In the genomic region with DNA sequence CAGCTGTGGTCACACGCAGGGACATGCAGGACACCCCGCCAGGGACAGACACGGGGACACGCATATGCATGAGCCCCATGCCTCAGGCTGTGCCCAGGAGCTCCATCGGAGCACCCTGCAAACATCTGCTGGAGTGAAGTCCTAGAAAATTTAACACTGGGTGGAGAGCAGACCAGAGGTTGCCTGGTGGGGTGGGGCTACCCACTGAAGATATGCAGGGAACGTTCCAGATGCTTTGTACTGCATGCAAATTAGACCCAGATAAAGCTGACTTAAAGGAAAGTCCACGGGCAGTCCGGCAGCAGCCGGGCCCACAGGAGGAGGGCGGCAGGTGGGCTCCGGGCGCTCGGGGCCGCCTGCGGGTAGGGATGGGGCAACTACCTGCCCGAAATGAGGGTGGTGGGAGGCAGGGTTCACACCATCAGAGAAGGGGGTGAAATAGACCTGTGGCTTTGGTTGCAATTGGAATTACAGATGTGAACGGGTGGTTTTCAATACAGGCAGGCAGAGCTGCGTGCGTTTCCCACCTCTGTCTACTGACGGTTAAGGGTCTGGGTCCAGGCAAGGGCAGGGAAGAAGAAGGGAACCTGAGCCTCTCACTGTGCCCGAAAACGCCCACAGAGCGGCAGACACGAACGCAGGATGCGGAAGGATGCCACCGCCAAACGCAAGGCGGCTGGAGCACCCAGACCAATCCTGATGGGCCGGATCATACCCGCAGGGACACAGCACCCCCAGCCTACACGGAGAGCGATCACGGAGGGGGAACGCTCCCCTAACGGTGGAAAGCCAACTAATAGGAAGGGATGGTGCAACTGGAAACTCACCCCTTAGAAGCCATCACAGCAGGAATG, we compare ENCODE assay signal across 24 cellular contexts. TPM values are rescaled to one million over a fixed set of nuclear protein-coding genes. Genes with fewer than 3 reads are reported as not detected.
DNase-seq lines count a peak whose midpoint lies in the region; TF ChIP-seq lines count a peak whose summit lies in the region.
"Had no signal": no experiment of that assay in that cellular context is flagged by ENCODE, and none has a peak within 500 bp of the region (broad histone marks: within the 10 kb centered on the region; RNA-seq: fewer than 3 reads in every experiment).

No MANE protein-coding gene starts in this region.

- H3K9me3 ChIP-seq in SK-N-SH (no peaks in the 10 kb centered on the region), endodermal cell (ENCODE audit: control insufficient read depth, low read length) (no peaks in the 10 kb centered on the region), osteoblast (ENCODE audit: low read depth, low read length) (no peaks in the 10 kb centered on the region), HAP-1 (no peaks in the 10 kb centered on the region)

- H3K9me3 Mint-ChIP-seq in endodermal cell: peaks cover 10% of the 10 kb centered on the region

- no peak overlapping the region for H3K27ac Mint-ChIP-seq in endodermal cell

- in situ Hi-C loops in HAP-1 (cut with MboI; ENCODE audit: low sequenced_read_pairs): no loop called here

- CTCF ChIA-PET in SK-N-SH (lab: Yijun Ruan, JAX): interaction anchor here (0.7 to 3.6 kb wide), 5 partner anchors 23 to 631 kb away, joined by 3 to 34 read pairs (median 3); no protein-coding TSS in a partner anchor

- H3K27ac ChIP-seq in SK-N-SH (ENCODE audit: low read depth in 2 of 2, low read length in 1 of 2) (no peak overlapping the region), endodermal cell (ENCODE audit: low read depth, low read length) (no peak overlapping the region), osteoblast (ENCODE audit: low read depth, low read length) (no peak overlapping the region)
- H3K27ac ChIP-seq: 22Rv1, GM23248, RWPE1, SK-N-MC had no signal

- no peak overlapping the region for H2AFZ ChIP-seq in SK-N-SH (ENCODE audit: low read depth)
- H2AFZ ChIP-seq in osteoblast (ENCODE audit: low read length): no peak overlapping the region
- H2AFZ ChIP-seq: GM23248 had no signal

- no peaks in the 10 kb centered on the region for H3K27me3 Mint-ChIP-seq in endodermal cell (ENCODE audit: insufficient read depth)

- no peak overlapping the region for H3K4me3 Mint-ChIP-seq in endodermal cell

- H3K4me3 ChIP-seq in SK-N-SH (ENCODE audit: low read depth in 2 of 2, low read length in 1 of 2) (peak overlapping the region in 1 of 2 experiments; percentile 27; a peak in 1 of 4 replicates), endodermal cell (ENCODE audit: low read length) (no peak overlapping the region), osteoblast (ENCODE audit: insufficient read depth, low read length) (no peak overlapping the region), HAP-1 (no peak overlapping the region)
- H3K4me3 ChIP-seq: GM23248, SK-N-MC had no signal

- WGBS in SK-N-SH (ENCODE audit: low lambda C conversion rate): 14% methylated on average over 16 of the region's 36 CpGs
- 93% methylated on average over 25 to 36 of the region's 36 CpGs for WGBS in endodermal cell (ENCODE audit: insufficient coverage in 1 of 2, insufficient read length in 1 of 2), 2 experiments

- no peaks in the 10 kb centered on the region for H3K36me3 ChIP-seq in SK-N-SH (replicated peaks in 1 of 2; ENCODE audit: control insufficient read depth in 1 of 2, insufficient read depth in 2 of 2, low read length in 1 of 2)
- H3K36me3 ChIP-seq in endodermal cell (ENCODE audit: control insufficient read depth, insufficient read depth, low read length): no peaks in the 10 kb centered on the region
- H3K36me3 ChIP-seq in osteoblast (ENCODE audit: insufficient read depth, low read length): no peaks in the 10 kb centered on the region
- H3K36me3 ChIP-seq in HAP-1 (replicated peaks): no peaks in the 10 kb centered on the region

- H3K79me2 ChIP-seq in SK-N-SH (ENCODE audit: insufficient read depth): no peaks in the 10 kb centered on the region
- no peaks in the 10 kb centered on the region for H3K79me2 ChIP-seq in osteoblast (ENCODE audit: insufficient read depth, low read length)

- POLR2A ChIA-PET in SK-N-SH (lab: Yijun Ruan, JAX): no interaction called here

- no peak for TF ChIP-seq EP300 in SK-N-SH (IDR thresholded peaks at IDR 0.05; ENCODE audit: borderline replicate concordance in 1 of 2, low read depth in 1 of 2, low read length in 1 of 2)

- no peaks in the 10 kb centered on the region for H3K4me1 Mint-ChIP-seq in endodermal cell

- no peaks in the 10 kb centered on the region for H3F3A ChIP-seq in SK-N-SH (replicated peaks; ENCODE audit: insufficient read depth)

- TF ChIP-seq CTCF in SK-N-SH (IDR thresholded peaks at IDR 0.05) (no peak), endodermal cell (conservative IDR thresholded peaks at IDR 0.05) (no peak), osteoblast (IDR thresholded peaks at IDR 0.05; ENCODE audit: extremely low read depth, low read depth, low read length) (no peak)

- no peaks in the 10 kb centered on the region for H3K36me3 Mint-ChIP-seq in endodermal cell (ENCODE audit: low read depth)

- no peak for TF ChIP-seq RAD21 in SK-N-SH (IDR thresholded peaks at IDR 0.05; ENCODE audit: low read length)

- H3K4me2 ChIP-seq in SK-N-SH (peak overlapping the region; percentile 55; the same call in 1 of the 2 replicates), osteoblast (ENCODE audit: insufficient read depth, low read length) (no peak overlapping the region)

- no peak overlapping the region for H3K9ac ChIP-seq in SK-N-SH
- no peak overlapping the region for H3K9ac ChIP-seq in endodermal cell (ENCODE audit: extremely low read depth, low read length, poor library complexity, severe bottlenecking)
- H3K9ac ChIP-seq: GM23248 had no signal

- H4K20me1 ChIP-seq in SK-N-SH (ENCODE audit: insufficient read depth) (no peaks in the 10 kb centered on the region), osteoblast (ENCODE audit: insufficient read depth, low read length) (no peaks in the 10 kb centered on the region)

- DNase-seq in DMS53 (lab: John Stamatoyannopoulos, UW): peak; percentile 46
- DNase-seq in DMS53 treated with DMSO at 0.1 percent for 48 hours (lab: John Stamatoyannopoulos, UW; ENCODE audit: unreplicated experiment): no peak
- peak; percentile 83 for DNase-seq in SK-N-SH
- peak; percentile 37 for DNase-seq in endodermal cell
- DNase-seq in osteoblast (ENCODE audit: insufficient read length, low spot score, missing footprints): peak; percentile 64
- no peak for DNase-seq in HAP-1 (ENCODE audit: low spot score in 2 of 2)
- no peak for DNase-seq in T-helper 2 cell
- no peak for DNase-seq in NOMO-1 treated with DMSO at 0.1 percent for 48 hours (lab: John Stamatoyannopoulos, UW; ENCODE audit: unreplicated experiment)
- DNase-seq: Calu3, GM23248, Karpas-422, NCI-H1105, NCI-H1436 treated with DMSO at 0.1 percent for 48 hours, NCI-H187 treated with DMSO at 0.1 percent for 48 hours, NCI-H2107, NCI-H526 treated with DMSO at 0.1 percent for 48 hours, SIG-M5 had no signal

- H3K9me2 ChIP-seq in SK-N-SH: no peaks in the 10 kb centered on the region

- H3K4me1 ChIP-seq in SK-N-SH (ENCODE audit: control insufficient read depth in 1 of 2, insufficient read depth in 2 of 2, low read depth in 1 of 2, low read length in 1 of 2): peaks cover 0 to 12% of the 10 kb centered on the region in 2 experiments; a peak in 1 of 4 replicates
- no peaks in the 10 kb centered on the region for H3K4me1 ChIP-seq in endodermal cell (ENCODE audit: control insufficient read depth, insufficient read depth, low read length)
- no peaks in the 10 kb centered on the region for H3K4me1 ChIP-seq in osteoblast (ENCODE audit: insufficient read depth, low read length)
- no peaks in the 10 kb centered on the region for H3K4me1 ChIP-seq in HAP-1

- no peaks in the 10 kb centered on the region for H3K27me3 ChIP-seq in SK-N-SH (ENCODE audit: insufficient read depth)
- no peaks in the 10 kb centered on the region for H3K27me3 ChIP-seq in endodermal cell (ENCODE audit: control insufficient read depth, insufficient read depth, low read length, poor library complexity, severe bottlenecking)
- H3K27me3 ChIP-seq in osteoblast (ENCODE audit: insufficient read depth, low read length): no peaks in the 10 kb centered on the region
- no peaks in the 10 kb centered on the region for H3K27me3 ChIP-seq in HAP-1 (ENCODE audit: low read depth)

TF ChIP-seq in SK-N-SH, 30 proteins besides CTCF, POLR2A, EP300 and RAD21 (continues in another document):
- TF ChIP-seq, protein P1, sequence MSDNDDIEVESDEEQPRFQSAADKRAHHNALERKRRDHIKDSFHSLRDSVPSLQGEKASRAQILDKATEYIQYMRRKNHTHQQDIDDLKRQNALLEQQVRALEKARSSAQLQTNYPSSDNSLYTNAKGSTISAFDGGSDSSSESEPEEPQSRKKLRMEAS (IDR thresholded peaks at IDR 0.05; ENCODE audit: low read depth): no peak
- TF ChIP-seq, protein P2, sequence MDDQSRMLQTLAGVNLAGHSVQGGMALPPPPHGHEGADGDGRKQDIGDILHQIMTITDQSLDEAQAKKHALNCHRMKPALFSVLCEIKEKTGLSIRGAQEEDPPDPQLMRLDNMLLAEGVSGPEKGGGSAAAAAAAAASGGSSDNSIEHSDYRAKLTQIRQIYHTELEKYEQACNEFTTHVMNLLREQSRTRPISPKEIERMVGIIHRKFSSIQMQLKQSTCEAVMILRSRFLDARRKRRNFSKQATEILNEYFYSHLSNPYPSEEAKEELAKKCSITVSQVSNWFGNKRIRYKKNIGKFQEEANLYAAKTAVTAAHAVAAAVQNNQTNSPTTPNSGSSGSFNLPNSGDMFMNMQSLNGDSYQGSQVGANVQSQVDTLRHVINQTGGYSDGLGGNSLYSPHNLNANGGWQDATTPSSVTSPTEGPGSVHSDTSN (IDR thresholded peaks at IDR 0.05): no peak
- no peak for TF ChIP-seq RFX5 (IDR thresholded peaks at IDR 0.05; ENCODE audit: low read length)
- no peak for TF ChIP-seq NFIC (IDR thresholded peaks at IDR 0.05; ENCODE audit: borderline replicate concordance)
- no peak for TF ChIP-seq NRF1 (IDR thresholded peaks at IDR 0.05; ENCODE audit: low read depth, low read length)

RNA-seq across cellular contexts. Expression of a gene that starts 21.0 kb away (rescaled TPM):
- polyA plus RNA-seq in SK-N-SH (2012; rRNA removed): not detected in 2 replicates
- polyA plus RNA-seq in SK-N-SH (2012; cell fraction: cytosol; rRNA removed): 0.01 and 0.04 TPM in 2 replicates
- polyA plus RNA-seq in SK-N-SH (2012; cell fraction: nucleus; rRNA removed): 0.04 and 0.29 TPM in 2 replicates
- total RNA-seq in endodermal cell (under 1 TPM; 0.58 to 0.75 TPM), osteoblast (not detected in 2 replicates)
- polyA plus RNA-seq in endodermal cell (2013, experiment 1 of 2): 1.4 TPM
- polyA plus RNA-seq in endodermal cell (2013, experiment 2 of 2): 0.79 TPM
- total RNA-seq: Calu3, GM23248, HT-29, NCI-H460, OCI-LY7 had no signal
- polyA plus RNA-seq: BJ, GM23248 had no signal

RNA-seq across cellular contexts. Expression of a gene that starts 36.5 kb away (rescaled TPM):
- polyA plus RNA-seq in SK-N-SH (2012; rRNA removed): 0.07 and 0.10 TPM in 2 replicates
- polyA plus RNA-seq in SK-N-SH (2012; cell fraction: cytosol; rRNA removed): 0.08 and 0.22 TPM in 2 replicates
- 0.11 and 0.12 TPM in 2 replicates for polyA plus RNA-seq in SK-N-SH (2012; cell fraction: nucleus; rRNA removed)
- total RNA-seq in endodermal cell (not detected), osteoblast (not detected in 2 replicates)
- polyA plus RNA-seq in endodermal cell (2013, experiment 1 of 2): 1.1 TPM
- polyA plus RNA-seq in endodermal cell (2013, experiment 2 of 2): 1.2 TPM
- total RNA-seq: Calu3, GM23248, HT-29, NCI-H460, OCI-LY7 had no signal
- polyA plus RNA-seq: BJ, GM23248 had no signal

Comparison
In these comparisons a context has a peak if more than half of its experiments do, and no peak if none do; other contexts are left out.
1. DNase-seq: peak in DMS53 (single experiment), SK-N-SH (single experiment), endodermal cell (single experiment) and osteoblast (single experiment); none in DMS53 treated with DMSO at 0.1 percent for 48 hours (single experiment), HAP-1 (0 of 2), T-helper 2 cell (0 of 5) and NOMO-1 treated with DMSO at 0.1 percent for 48 hours (single experiment).